ENCODE assay signal across 1 cellular context in genomic region chr10:100349672-100350071, GRCh38.
TF ChIP-seq lines count a peak whose summit lies in the region.

No MANE protein-coding gene starts in this region.

TF ChIP-seq in H1, 55 proteins besides CTCF, POLR2A, EP300 and RAD21:
- TF ChIP-seq SIRT6 (IDR thresholded peaks at IDR 0.05; ENCODE audit: low read length) = no peak
- TF ChIP-seq RFX5 (IDR thresholded peaks at IDR 0.05; ENCODE audit: borderline replicate concordance, low read depth, low read length) = no peak
- TF ChIP-seq CREB1 (IDR thresholded peaks at IDR 0.05) = no peak
- no peak for TF ChIP-seq POU5F1 (IDR thresholded peaks at IDR 0.05; ENCODE audit: low read depth, low read length)
- no peak for TF ChIP-seq HDAC6 (IDR thresholded peaks at IDR 0.05; ENCODE audit: low read depth, low read length)
- TF ChIP-seq KDM4A (IDR thresholded peaks at IDR 0.05; ENCODE audit: low read depth, low read length, severe bottlenecking) = no peak
- TF ChIP-seq CTBP2 (IDR thresholded peaks at IDR 0.05; ENCODE audit: borderline replicate concordance, insufficient read depth, insufficient read length, low read length) = no peak
- TF ChIP-seq NRF1 (IDR thresholded peaks at IDR 0.05; ENCODE audit: low read depth, low read length) = no peak
- no peak for TF ChIP-seq CHD7 (IDR thresholded peaks at IDR 0.05; ENCODE audit: insufficient replicate concordance, low read length)
- TF ChIP-seq KDM1A (IDR thresholded peaks at IDR 0.05; ENCODE audit: borderline replicate concordance, low read length) = no peak
- TF ChIP-seq HDAC2 (IDR thresholded peaks at IDR 0.05; ENCODE audit: borderline replicate concordance in 1 of 2, low read depth in 2 of 2, low read length in 2 of 2) = no peak
- TF ChIP-seq JUN (IDR thresholded peaks at IDR 0.05; ENCODE audit: low read depth, low read length) = no peak
- no peak for TF ChIP-seq USF2 (IDR thresholded peaks at IDR 0.05; ENCODE audit: low read length)
- TF ChIP-seq SP4 (IDR thresholded peaks at IDR 0.05; ENCODE audit: low read length) = no peak
- TF ChIP-seq CEBPB (IDR thresholded peaks at IDR 0.05; ENCODE audit: low read depth, low read length) = no peak
- no peak for TF ChIP-seq SIN3A (conservative IDR thresholded peaks at IDR 0.05 in 1 of 2, IDR thresholded peaks at IDR 0.05 in 1 of 2; ENCODE audit: low read depth in 1 of 2, low read length in 2 of 2)
- no peak for TF ChIP-seq FOSL1 (IDR thresholded peaks at IDR 0.05; ENCODE audit: insufficient read depth, low read depth, low read length)
TF ChIP-seq in H1: peak in this region for 0.
